ENCODE assay signal across 29 cellular contexts in the genomic region with DNA sequence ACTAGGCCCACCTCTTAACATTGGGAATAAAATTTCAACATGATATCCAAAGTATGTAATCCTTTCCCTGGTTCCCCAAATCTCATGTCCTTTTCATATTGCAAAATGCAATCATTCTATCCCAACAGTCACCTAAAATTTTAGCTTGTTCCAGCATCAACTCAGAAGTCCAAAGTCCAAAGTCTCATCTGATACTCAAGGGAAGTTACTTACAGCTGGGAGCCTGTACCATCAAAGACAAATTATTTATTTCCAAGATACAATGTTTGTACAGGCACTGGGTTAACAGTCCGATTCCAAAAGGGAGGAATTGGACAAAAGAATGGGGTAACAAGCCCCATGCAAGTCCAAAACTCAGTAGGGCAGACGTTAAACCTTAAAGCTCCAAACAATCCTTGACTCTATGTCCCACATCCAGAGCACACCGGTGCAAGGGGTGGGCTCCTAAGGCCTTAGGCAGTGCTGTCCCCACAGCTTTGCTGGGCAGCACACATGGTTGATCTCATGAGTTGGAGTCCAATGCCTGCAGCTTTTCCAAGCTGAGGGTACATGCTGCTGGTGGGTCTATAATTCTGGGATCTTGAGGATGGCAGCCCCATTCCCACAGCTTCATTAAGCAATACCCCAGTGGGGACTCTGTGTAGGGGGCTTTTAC.
"Had no signal": no experiment of that assay in that cellular context is flagged by ENCODE, and none has a peak within 500 bp of the region (broad histone marks: within the 10 kb centered on the region; RNA-seq: fewer than 3 reads in every experiment).

No MANE protein-coding gene starts in this region.

- H3K4me3 ChIP-seq: ovary, psoas muscle, skin epidermis, stomach, thoracic aorta, thyroid gland, tibial nerve, upper lobe of left lung, vagina had no signal

- ATAC-seq: naive thymus-derived CD8-positive, alpha-beta T cell; psoas muscle; right cardiac atrium; sciatic nerve; stimulated activated effector memory CD8-positive, alpha-beta T cell treated with anti-CD3 and anti-CD28 coated beads, Interleukin-12 subunit alpha, Interleukin-12 subunit beta, amount 100 ng/mL, for 72 hours; stimulated activated naive B cell treated with anti-CD40 and anti-IgM and Interleukin-4, amounts not matched to agents 10 μg/mL and 1 μg/mL and 100 μg/mL, for 72 hours had no signal

- H3K9ac ChIP-seq: parathyroid adenoma had no signal

- H2AFZ ChIP-seq: parathyroid adenoma had no signal

- H3K27ac ChIP-seq: neutrophil, ovary, parathyroid adenoma, psoas muscle, skin epidermis, stomach, thoracic aorta, thyroid gland, tibial nerve, upper lobe of left lung, vagina had no signal

- H3K4me1 Mint-ChIP-seq: naive thymus-derived CD8-positive, alpha-beta T cell; nephron progenitor cell; stimulated activated effector memory CD8-positive, alpha-beta T cell treated with anti-CD3 and anti-CD28 coated beads, Interleukin-12 subunit alpha, Interleukin-12 subunit beta, amount 100 ng/mL, for 72 hours; stimulated activated naive B cell treated with anti-CD40 and anti-IgM and Interleukin-4, amounts not matched to agents 10 μg/mL and 1 μg/mL and 100 μg/mL, for 72 hours had no signal

- H3K27me3 Mint-ChIP-seq: progenitor cell of endocrine pancreas; stimulated activated naive B cell treated with anti-CD40 and anti-IgM and Interleukin-4, amounts not matched to agents 10 μg/mL and 1 μg/mL and 100 μg/mL, for 72 hours had no signal

- H3K36me3 Mint-ChIP-seq: stimulated activated effector memory CD8-positive, alpha-beta T cell treated with anti-CD3 and anti-CD28 coated beads, Interleukin-12 subunit alpha, Interleukin-12 subunit beta, amount 100 ng/mL, for 72 hours had no signal

- H3K4me1 ChIP-seq: parathyroid adenoma, psoas muscle, thyroid gland, tibial nerve, upper lobe of left lung, vagina had no signal

- H3K27me3 ChIP-seq: neutrophil, ovary, stomach, thyroid gland, tibial nerve, upper lobe of left lung, vagina had no signal

- H3K36me3 ChIP-seq: neutrophil, ovary, stomach, thoracic aorta, thyroid gland, tibial nerve, upper lobe of left lung, vagina had no signal

- H3K9me3 ChIP-seq: neutrophil, ovary, thyroid gland had no signal

- DNase-seq: naive thymus-derived CD8-positive, alpha-beta T cell; nephron progenitor cell; nucleus accumbens; ovary; posterior cingulate gyrus; psoas muscle; right cardiac atrium; stimulated activated CD4-positive, alpha-beta T cell treated with anti-CD3 and anti-CD28 coated beads, Interleukin-15, amount 100 ng/mL, for 24 hours; stimulated activated CD4-positive, alpha-beta T cell treated with anti-CD3 and anti-CD28 coated beads, Interleukin-2, amount 100 ng/mL, for 24 hours; stimulated activated CD4-positive, alpha-beta T cell treated with anti-CD3 and anti-CD28 coated beads, Interleukin-2, amount 100 ng/mL, for 48 hours; stimulated activated CD4-positive, alpha-beta T cell treated with anti-CD3 and anti-CD28 coated beads, Interleukin-4, amount 100 ng/mL, for 24 hours; stimulated activated naive B cell treated with anti-CD40 and anti-IgM and Interleukin-4, amounts not matched to agents 10 μg/mL and 1 μg/mL and 100 μg/mL, for 72 hours; stimulated activated naive CD4-positive, alpha-beta T cell treated with Interleukin-2 at 50 U/mL for 16 hours; stomach; thyroid gland; trophoblast cell; upper lobe of left lung had no signal

- H3K4me3 Mint-ChIP-seq: naive thymus-derived CD8-positive, alpha-beta T cell; natural killer cell treated with Interleukin-12 subunit alpha and Interleukin-12 subunit beta and Interleukin-15 and Interleukin-18, amount 100 ng/mL, for 72 hours; nephron progenitor cell; neural crest cell; stimulated activated effector memory CD8-positive, alpha-beta T cell treated with anti-CD3 and anti-CD28 coated beads, Interleukin-12 subunit alpha, Interleukin-12 subunit beta, amount 100 ng/mL, for 72 hours; stimulated activated naive B cell treated with anti-CD40 and anti-IgM and Interleukin-4, amounts not matched to agents 10 μg/mL and 1 μg/mL and 100 μg/mL, for 72 hours; stimulated activated naive CD8-positive, alpha-beta T cell treated with anti-CD3 and anti-CD28 coated beads, Interleukin-15, Interleukin-2, amounts not matched to agents 100 ng/mL and 50 ng/mL, for 24 hours had no signal

- H3K27ac Mint-ChIP-seq: naive thymus-derived CD8-positive, alpha-beta T cell; natural killer cell treated with Interleukin-12 subunit alpha and Interleukin-12 subunit beta and Interleukin-15 and Interleukin-18, amount 100 ng/mL, for 72 hours; nephron progenitor cell; progenitor cell of endocrine pancreas; stimulated activated effector memory CD8-positive, alpha-beta T cell treated with anti-CD3 and anti-CD28 coated beads, Interleukin-12 subunit alpha, Interleukin-12 subunit beta, amount 100 ng/mL, for 72 hours; stimulated activated naive B cell treated with anti-CD40 and anti-IgM and Interleukin-4, amounts not matched to agents 10 μg/mL and 1 μg/mL and 100 μg/mL, for 72 hours; stimulated activated naive CD8-positive, alpha-beta T cell treated with anti-CD3 and anti-CD28 coated beads, Interleukin-15, Interleukin-2, amounts not matched to agents 100 ng/mL and 50 ng/mL, for 24 hours had no signal
